Comparison of ENCODE assay signal across 1 cellular context in genomic region chr6:15408758-15409157, GRCh38.
TF ChIP-seq lines count a peak whose summit lies in the region.

No MANE protein-coding gene starts in this region.

TF ChIP-seq in GM23338, 12 proteins besides CTCF, POLR2A, EP300 and RAD21 (continued from another document):
- TF ChIP-seq ZNF462 (CRISPR knock-in tag; IDR thresholded peaks at IDR 0.05): no peak
- no peak for TF ChIP-seq EZH2 (IDR thresholded peaks at IDR 0.05; ENCODE audit: low read depth, unreplicated experiment)
- TF ChIP-seq JUNB (IDR thresholded peaks at IDR 0.05; ENCODE audit: unreplicated experiment): no peak
- TF ChIP-seq CREB1 (CRISPR knock-in tag; IDR thresholded peaks at IDR 0.05; ENCODE audit: low read depth): no peak
- TF ChIP-seq EZH2phosphoT487 (IDR thresholded peaks at IDR 0.05; ENCODE audit: unreplicated experiment): no peak
- TF ChIP-seq, protein P1, sequence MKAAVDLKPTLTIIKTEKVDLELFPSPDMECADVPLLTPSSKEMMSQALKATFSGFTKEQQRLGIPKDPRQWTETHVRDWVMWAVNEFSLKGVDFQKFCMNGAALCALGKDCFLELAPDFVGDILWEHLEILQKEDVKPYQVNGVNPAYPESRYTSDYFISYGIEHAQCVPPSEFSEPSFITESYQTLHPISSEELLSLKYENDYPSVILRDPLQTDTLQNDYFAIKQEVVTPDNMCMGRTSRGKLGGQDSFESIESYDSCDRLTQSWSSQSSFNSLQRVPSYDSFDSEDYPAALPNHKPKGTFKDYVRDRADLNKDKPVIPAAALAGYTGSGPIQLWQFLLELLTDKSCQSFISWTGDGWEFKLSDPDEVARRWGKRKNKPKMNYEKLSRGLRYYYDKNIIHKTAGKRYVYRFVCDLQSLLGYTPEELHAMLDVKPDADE (IDR thresholded peaks at IDR 0.05): no peak
- no peak for TF ChIP-seq POLR2AphosphoS5 (IDR thresholded peaks at IDR 0.05; ENCODE audit: low read depth)
- no peak for TF ChIP-seq NANOG (IDR thresholded peaks at IDR 0.05; ENCODE audit: borderline replicate concordance)
- TF ChIP-seq REST (IDR thresholded peaks at IDR 0.05; ENCODE audit: unreplicated experiment): no peak
